In genomic region chr1:68162761-68163160, GRCh38 we compare ENCODE assay signal across 19 cellular contexts.
DNase-seq lines count a peak whose midpoint lies in the region; ATAC-seq and TF ChIP-seq lines count a peak whose summit lies in the region.
"Had no signal": no experiment of that assay in that cellular context is flagged by ENCODE, and none has a peak within 500 bp of the region (broad histone marks: within the 10 kb centered on the region; RNA-seq: fewer than 3 reads in every experiment).

No MANE protein-coding gene starts in this region.

- no TSS peak for BruUV-seq in A673 (replicated peaks; lab: Mats Ljungman, UMichigan)

- TF ChIP-seq CTCF in A673 (conservative IDR thresholded peaks at IDR 0.05; ENCODE audit: low read depth, low read length) (peak; percentile 51), GM13977 (IDR thresholded peaks at IDR 0.05; ENCODE audit: extremely low read depth, insufficient read depth, missing control alignments) (peak; percentile 13), fibroblast of pulmonary artery (IDR thresholded peaks at IDR 0.05; ENCODE audit: low read length, missing control alignments) (peak; percentile 15)

- DNase-seq in A673 (ENCODE audit: low spot score) (no peak), GM13977 (ENCODE audit: low spot score) (no peak), fibroblast of pulmonary artery (ENCODE audit: low read depth) (no peak), MG63 (no peak), dedifferentiated amniotic fluid mesenchymal stem cell (ENCODE audit: extremely low spot score) (no peak)
- DNase-seq: activated CD4-positive, alpha-beta memory T cell treated with anti-CD3 and anti-CD28 coated beads, Interleukin-2, amount 10 ng/mL, durations not matched to agents 7 days and 5 days; DMS 273 treated with DMSO at 0.1 percent for 48 hours; immature natural killer cell; NCI-H2029; NCI-H82; Right ventricle myocardium superior; small intestine; stimulated activated naive CD8-positive, alpha-beta T cell treated with anti-CD3 and anti-CD28 coated beads, Interleukin-15, amount 100 ng/mL, for 72 hours; T1000 had no signal

- in situ Hi-C loops in GM13977 (cut with MboI; ENCODE audit: low pct_unique_long_range_greater_than_20kb, low sequenced_read_pairs, unreplicated experiment) = no loop called here

- intact Hi-C loops in A673 (cut with micrococcal nuclease; ENCODE audit: unreplicated experiment) = no loop called here

- no peaks in the 10 kb centered on the region for H3K9me3 ChIP-seq in A673 (ENCODE audit: low read depth, low read length, poor library complexity, severe bottlenecking)
- H3K9me3 ChIP-seq in MG63 = no peaks in the 10 kb centered on the region
- H3K9me3 ChIP-seq: gastroesophageal sphincter, vagina had no signal

- POLR2A ChIA-PET in A673 (lab: Charles Lee; ENCODE audit: low non-redundant PET) = no interaction called here

- no peaks in the 10 kb centered on the region for H3K27me3 ChIP-seq in A673 (replicated peaks; ENCODE audit: insufficient read depth, low read depth, low read length, poor library complexity)
- no peaks in the 10 kb centered on the region for H3K27me3 ChIP-seq in MG63
- H3K27me3 ChIP-seq: gastroesophageal sphincter, vagina had no signal

- peaks cover 4% of the 10 kb centered on the region for H3K36me3 ChIP-seq in A673 (ENCODE audit: insufficient read depth, low read length, poor library complexity, severe bottlenecking)
- H3K36me3 ChIP-seq in MG63 = no peaks in the 10 kb centered on the region

- ATAC-seq in SK-N-SH treated with all-trans-retinoic acid at 6 μM for 48 hours (peak; percentile 28; the same call in 1 of the 3 replicates), GM21360 (IDR thresholded peaks at IDR 0.05; ENCODE audit: unreplicated experiment) (no peak), GM19351 (IDR thresholded peaks at IDR 0.05; ENCODE audit: unreplicated experiment) (no peak)
- ATAC-seq: gastroesophageal sphincter had no signal

- H3K4me3 ChIP-seq in A673 (ENCODE audit: low read depth, low read length, poor library complexity, severe bottlenecking) = no peak overlapping the region
- no peak overlapping the region for H3K4me3 ChIP-seq in fibroblast of pulmonary artery (replicated peaks; ENCODE audit: low read depth, low read length)
- no peak overlapping the region for H3K4me3 ChIP-seq in MG63
- H3K4me3 ChIP-seq: gastroesophageal sphincter, vagina had no signal

- peaks cover 8% of the 10 kb centered on the region for H3K4me1 ChIP-seq in A673 (ENCODE audit: insufficient read depth, low read length, poor library complexity, severe bottlenecking)

- CTCF ChIA-PET in A673 (lab: Charles Lee) = no interaction called here

- no peak overlapping the region for H3K27ac ChIP-seq in A673 (ENCODE audit: low read depth, low read length, poor library complexity, severe bottlenecking)
- H3K27ac ChIP-seq: gastroesophageal sphincter, vagina had no signal

TF ChIP-seq in SK-N-SH treated with all-trans-retinoic acid at 6 μM for 48 hours, 23 proteins besides CTCF, POLR2A, EP300 and RAD21:
- TF ChIP-seq CSDC2 (CRISPR knock-in tag; IDR thresholded peaks at IDR 0.05) (no peak), ZNF565 (CRISPR knock-in tag; conservative IDR thresholded peaks at IDR 0.05; ENCODE audit: low read depth) (no peak), TCF4 (CRISPR knock-in tag; IDR thresholded peaks at IDR 0.05; ENCODE audit: borderline replicate concordance) (no peak), ZNF8 (CRISPR knock-in tag; IDR thresholded peaks at IDR 0.05) (no peak), ARNTL (CRISPR knock-in tag; IDR thresholded peaks at IDR 0.05; ENCODE audit: borderline replicate concordance, low read depth) (no peak), ISL1 (CRISPR knock-in tag; IDR thresholded peaks at IDR 0.05) (no peak), BACH2 (CRISPR knock-in tag; IDR thresholded peaks at IDR 0.05; ENCODE audit: borderline replicate concordance) (no peak), RARB (CRISPR knock-in tag; IDR thresholded peaks at IDR 0.05) (no peak)
- TF ChIP-seq, protein P1, sequence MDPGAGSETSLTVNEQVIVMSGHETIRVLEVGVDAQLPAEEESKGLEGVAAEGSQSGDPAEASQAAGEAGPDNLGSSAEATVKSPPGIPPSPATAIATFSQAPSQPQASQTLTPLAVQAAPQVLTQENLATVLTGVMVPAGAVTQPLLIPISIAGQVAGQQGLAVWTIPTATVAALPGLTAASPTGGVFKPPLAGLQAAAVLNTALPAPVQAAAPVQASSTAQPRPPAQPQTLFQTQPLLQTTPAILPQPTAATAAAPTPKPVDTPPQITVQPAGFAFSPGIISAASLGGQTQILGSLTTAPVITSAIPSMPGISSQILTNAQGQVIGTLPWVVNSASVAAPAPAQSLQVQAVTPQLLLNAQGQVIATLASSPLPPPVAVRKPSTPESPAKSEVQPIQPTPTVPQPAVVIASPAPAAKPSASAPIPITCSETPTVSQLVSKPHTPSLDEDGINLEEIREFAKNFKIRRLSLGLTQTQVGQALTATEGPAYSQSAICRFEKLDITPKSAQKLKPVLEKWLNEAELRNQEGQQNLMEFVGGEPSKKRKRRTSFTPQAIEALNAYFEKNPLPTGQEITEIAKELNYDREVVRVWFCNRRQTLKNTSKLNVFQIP (CRISPR knock-in tag; IDR thresholded peaks at IDR 0.05; ENCODE audit: borderline replicate concordance, low read depth) = no peak
TF ChIP-seq in SK-N-SH treated with all-trans-retinoic acid at 6 μM for 48 hours: peak in this region for 0.
